Comparison of ENCODE assay signal across 9 cellular contexts in genomic region chr2:216339456-216340279, GRCh38. TPM values are rescaled to one million over a fixed set of nuclear protein-coding genes. Genes with fewer than 3 reads are reported as not detected.
DNase-seq lines count a peak whose midpoint lies in the region; ATAC-seq and TF ChIP-seq lines count a peak whose summit lies in the region.
"Had no signal": no experiment of that assay in that cellular context is flagged by ENCODE, and none has a peak within 500 bp of the region (broad histone marks: within the 10 kb centered on the region; RNA-seq: fewer than 3 reads in every experiment).

No MANE protein-coding gene starts in this region.

- POLR2A ChIA-PET in naive thymus-derived CD4-positive, alpha-beta T cell (lab: Charles Lee): no interaction called here

- H3K27ac Mint-ChIP-seq in naive thymus-derived CD4-positive, alpha-beta T cell: peak overlapping the region in 1 of 9 donors; percentile 48

- DNase-seq in D341Med (ENCODE audit: low spot score): peak; percentile 80
- peak; percentile 77 for DNase-seq in NCI-H2107 (lab: John Stamatoyannopoulos, UW)
- peak; percentile 21 for DNase-seq in colonic mucosa
- DNase-seq in lung microvascular endothelial cell (ENCODE audit: low read depth in 2 of 2): peak; percentile 23 to 62
- no peak for DNase-seq in stomach
- no peak for DNase-seq in naive thymus-derived CD4-positive, alpha-beta T cell

- peaks cover 0 to 25% (median 0%) of the 10 kb centered on the region in 5 donors for H3K27me3 Mint-ChIP-seq in naive thymus-derived CD4-positive, alpha-beta T cell

- no peaks in the 10 kb centered on the region for H3K36me3 Mint-ChIP-seq in naive thymus-derived CD4-positive, alpha-beta T cell

- TF ChIP-seq CTCF in colonic mucosa (IDR thresholded peaks at IDR 0.05) (no peak), stomach (IDR thresholded peaks at IDR 0.05) (no peak)

- no peak for TF ChIP-seq EP300 in stomach (IDR thresholded peaks at IDR 0.05)

- H3K27ac ChIP-seq in colonic mucosa: no peak overlapping the region
- H3K27ac ChIP-seq in stomach: peak overlapping the region in 1 of 5 donors; percentile 5
- no peak overlapping the region for H3K27ac ChIP-seq in naive thymus-derived CD4-positive, alpha-beta T cell (ENCODE audit: low read depth, low read length)

- H3K9me3 ChIP-seq in colonic mucosa: no peaks in the 10 kb centered on the region
- H3K9me3 ChIP-seq in stomach: no peaks in the 10 kb centered on the region
- no peaks in the 10 kb centered on the region for H3K9me3 ChIP-seq in naive thymus-derived CD4-positive, alpha-beta T cell (ENCODE audit: control insufficient read depth in 2 of 3, low read length in 3 of 3)

- 31 to 37% (median 33%) methylated on average over 6 to 7 of the region's 7 CpGs for WGBS in stomach, 5 donors

- no peaks in the 10 kb centered on the region for H3K36me3 ChIP-seq in colonic mucosa
- H3K36me3 ChIP-seq in stomach: no peaks in the 10 kb centered on the region
- no peaks in the 10 kb centered on the region for H3K36me3 ChIP-seq in naive thymus-derived CD4-positive, alpha-beta T cell (ENCODE audit: control insufficient read depth in 2 of 3, insufficient read depth in 3 of 3, low read length in 3 of 3)

- no peak overlapping the region for H3K4me3 Mint-ChIP-seq in naive thymus-derived CD4-positive, alpha-beta T cell

- ATAC-seq in naive thymus-derived CD4-positive, alpha-beta T cell: no peak
- ATAC-seq in GM21786 (IDR thresholded peaks at IDR 0.05; ENCODE audit: unreplicated experiment): no peak
- no peak for ATAC-seq in HG03095 (IDR thresholded peaks at IDR 0.05; ENCODE audit: unreplicated experiment)

- no peak for TF ChIP-seq POLR2A in stomach (IDR thresholded peaks at IDR 0.05)

- H3K4me3 ChIP-seq in colonic mucosa: no peak overlapping the region
- no peak overlapping the region for H3K4me3 ChIP-seq in stomach
- no peak overlapping the region for H3K4me3 ChIP-seq in naive thymus-derived CD4-positive, alpha-beta T cell (ENCODE audit: low read length)

- H3K4me1 Mint-ChIP-seq in naive thymus-derived CD4-positive, alpha-beta T cell: peaks cover 0 to 47% (median 35%) of the 10 kb centered on the region in 7 donors

- H3K9me3 Mint-ChIP-seq in naive thymus-derived CD4-positive, alpha-beta T cell: peaks cover 0 to 10% (median 0%) of the 10 kb centered on the region in 11 donors

- no peaks in the 10 kb centered on the region for H3K27me3 ChIP-seq in colonic mucosa
- peaks cover 0 to 3% (median 0%) of the 10 kb centered on the region in 3 donors for H3K27me3 ChIP-seq in stomach
- H3K27me3 ChIP-seq in naive thymus-derived CD4-positive, alpha-beta T cell (ENCODE audit: control insufficient read depth in 2 of 2, insufficient read depth in 2 of 2, low read length in 2 of 2): no peaks in the 10 kb centered on the region

- H3K9ac ChIP-seq in colonic mucosa (ENCODE audit: low read depth in 2 of 2, low read length in 2 of 2): no peak overlapping the region

- intact Hi-C loops in colonic mucosa (cut with DNase I): no loop called here
- intact Hi-C loops in stomach (cut with DNase I; ENCODE audit: low total_unique reads): no loop called here
- intact Hi-C loops in naive thymus-derived CD4-positive, alpha-beta T cell (cut with micrococcal nuclease): no loop called here

- H3K4me1 ChIP-seq in colonic mucosa: no peaks in the 10 kb centered on the region
- H3K4me1 ChIP-seq in stomach: peaks cover 0 to 16% (median 7%) of the 10 kb centered on the region in 4 donors
- peaks cover 0 to 8% of the 10 kb centered on the region in 2 donors for H3K4me1 ChIP-seq in naive thymus-derived CD4-positive, alpha-beta T cell (ENCODE audit: control insufficient read depth in 2 of 2, insufficient read depth in 2 of 2, low read length in 2 of 2)

- CTCF ChIA-PET in naive thymus-derived CD4-positive, alpha-beta T cell (lab: Charles Lee): no interaction called here

RNA-seq across cellular contexts. Expression of gene MARCHF4, which starts 32.6 kb away (rescaled TPM):
- total RNA-seq in colonic mucosa: under 1 TPM; 0.44 to 0.58 TPM
- total RNA-seq in lung microvascular endothelial cell: 0.20 and 0.22 TPM in 2 replicates
- under 1 TPM in 1 of 5 donors, not detected in 4; 0.55 TPM for total RNA-seq in stomach
- under 1 TPM; 0.10 to 0.50 (median 0.31) TPM for polyA plus RNA-seq in stomach
- total RNA-seq in naive thymus-derived CD4-positive, alpha-beta T cell: not detected
- polyA plus RNA-seq in naive thymus-derived CD4-positive, alpha-beta T cell: not detected
- total RNA-seq: SK-MEL-5 had no signal

Comparison
In these comparisons a context has a peak if more than half of its experiments do, and no peak if none do; other contexts are left out.
1. DNase-seq: peak in D341Med (single experiment), NCI-H2107 (single experiment), colonic mucosa (single experiment) and lung microvascular endothelial cell (2 of 2); none in stomach (single experiment) and naive thymus-derived CD4-positive, alpha-beta T cell (0 of 9).